In genomic region chr1:100883963-100884362, GRCh38 we compare ENCODE assay signal across 15 cellular contexts. TPM values are rescaled to one million over a fixed set of nuclear protein-coding genes. Genes with fewer than 3 reads are reported as not detected.
A peak's percentile ranks its signal among the peaks of the same experiment; 100 is the strongest.
DNase-seq lines count a peak whose midpoint lies in the region; ATAC-seq, FAIRE-seq and TF ChIP-seq lines count a peak whose summit lies in the region.
"Had no signal": no experiment of that assay in that cellular context is flagged by ENCODE, and none has a peak within 500 bp of the region (broad histone marks: within the 10 kb centered on the region; RNA-seq: fewer than 3 reads in every experiment).

No MANE protein-coding gene starts in this region.

- H3K79me2 ChIP-seq in astrocyte (ENCODE audit: insufficient read depth, low read length) (no peaks in the 10 kb centered on the region), HepG2 (ENCODE audit: insufficient read depth, low read length) (no peaks in the 10 kb centered on the region)

- POLR2A ChIA-PET in BJ (lab: Charles Lee) (no interaction called here), HepG2 (lab: Yijun Ruan, JAX) (interaction anchor here (1.1 kb wide), 1 partner anchor 11 kb away, joined by 14 read pairs; the partner anchor contains the start of genes EXTL2 and SLC30A7)

- TF ChIP-seq POLR2A in HepG2 (IDR thresholded peaks at IDR 0.05; ENCODE audit: insufficient read depth in 1 of 2, low read depth in 2 of 2, low read length in 2 of 2): no peak

- H3K27ac ChIP-seq in astrocyte (ENCODE audit: low read depth, low read length) (no peak overlapping the region), HepG2 (ENCODE audit: extremely low read length, insufficient read depth, low read length) (no peak overlapping the region)
- H3K27ac ChIP-seq: body of pancreas, transverse colon had no signal

- TF ChIP-seq EP300 in HepG2 (IDR thresholded peaks at IDR 0.05; ENCODE audit: low read depth in 2 of 2, low read length in 2 of 2): no peak
- no peak for TF ChIP-seq EP300 in HepG2 (CRISPR knock-in tag; IDR thresholded peaks at IDR 0.05; ENCODE audit: borderline replicate concordance)

- H3K36me3 Mint-ChIP-seq in astrocyte (ENCODE audit: low read depth, unreplicated experiment): peaks cover 5% of the 10 kb centered on the region

- peaks cover 5% of the 10 kb centered on the region for H4K20me1 ChIP-seq in astrocyte (ENCODE audit: insufficient read depth, low read length)
- H4K20me1 ChIP-seq in HepG2 (ENCODE audit: insufficient read depth, low read length): no peaks in the 10 kb centered on the region

- H3K27me3 ChIP-seq in BJ (ENCODE audit: control insufficient read depth, insufficient read depth, low read length) (no peaks in the 10 kb centered on the region), astrocyte (ENCODE audit: insufficient read depth, low read length) (no peaks in the 10 kb centered on the region), HepG2 (ENCODE audit: control insufficient read depth in 1 of 2, insufficient read depth in 2 of 2, low read length in 2 of 2) (no peaks in the 10 kb centered on the region)
- H3K27me3 ChIP-seq: body of pancreas, transverse colon had no signal

- no peaks in the 10 kb centered on the region for H3K36me3 ChIP-seq in BJ (ENCODE audit: control insufficient read depth, insufficient read depth, low read length)
- no peaks in the 10 kb centered on the region for H3K36me3 ChIP-seq in astrocyte (ENCODE audit: insufficient read depth, low read length)
- H3K36me3 ChIP-seq in HepG2 (replicated peaks in 1 of 2; ENCODE audit: control insufficient read depth in 1 of 2, insufficient read depth in 2 of 2, low read length in 2 of 2): 0 out of 5 replicates have a peak, but pooled peaks cover 0 to 4% of the 10 kb centered on the region in 2 experiments
- H3K36me3 ChIP-seq: transverse colon had no signal

- TF ChIP-seq CTCF in BJ (IDR thresholded peaks at IDR 0.05; ENCODE audit: insufficient read depth, low read depth, low read length) (0 out of 2 replicates have a peak, but pooled peaks have one; percentile 11), LNCAP (IDR thresholded peaks at IDR 0.05) (peak; percentile 34; the same call in 1 of the 2 replicates), astrocyte (IDR thresholded peaks at IDR 0.05; ENCODE audit: insufficient read depth, low read depth, low read length) (peak; percentile 27), HepG2 (CRISPR knock-in tag; IDR thresholded peaks at IDR 0.05) (no peak)

- no peak overlapping the region for H3K4me3 Mint-ChIP-seq in astrocyte (ENCODE audit: unreplicated experiment)
- H3K4me3 Mint-ChIP-seq: activated CD8-positive, alpha-beta T cell treated with anti-CD3 and anti-CD28 coated beads for 36 hours; natural killer cell had no signal

- H3K4me1 ChIP-seq in astrocyte (ENCODE audit: insufficient read depth, low read length) (peaks cover 4% of the 10 kb centered on the region), HepG2 (ENCODE audit: insufficient read depth, low read length) (peaks cover 17% of the 10 kb centered on the region)
- H3K4me1 ChIP-seq: transverse colon had no signal

- intact Hi-C loops in HepG2 (cut with micrococcal nuclease; ENCODE audit: unreplicated experiment): no loop called here

- WGBS in HepG2 (ENCODE audit: low lambda C conversion rate): 32% methylated on average over 4 of the region's 4 CpGs

- H3K27me3 Mint-ChIP-seq in astrocyte (ENCODE audit: low read depth, unreplicated experiment): no peaks in the 10 kb centered on the region
- H3K27me3 Mint-ChIP-seq: activated CD8-positive, alpha-beta T cell treated with anti-CD3 and anti-CD28 coated beads for 36 hours had no signal

- no peak overlapping the region for H3K9ac ChIP-seq in astrocyte (ENCODE audit: low read length)
- H3K9ac ChIP-seq in HepG2 (ENCODE audit: insufficient read depth, low read depth, low read length): peak overlapping the region; percentile 4; the same call in 1 of the 2 replicates

- FAIRE-seq in astrocyte (lab: Jason Lieb, UNC) (peak; percentile 71), HepG2 (lab: Jason Lieb, UNC) (no peak)

- H3K9me3 ChIP-seq in astrocyte (ENCODE audit: insufficient read depth, low read depth, low read length): no peaks in the 10 kb centered on the region
- H3K9me3 ChIP-seq in HepG2 (ENCODE audit: low read length): peaks cover under 1% of the 10 kb centered on the region; the same call in 1 of the 2 replicates
- H3K9me3 ChIP-seq: body of pancreas, transverse colon had no signal

- DNase-seq in BJ (ENCODE audit: low read depth) (no peak), astrocyte (ENCODE audit: low read depth) (peak; percentile 58), HepG2 (ENCODE audit: low spot score) (peak; percentile 28), ureter (ENCODE audit: low spot score) (no peak)
- no peak for DNase-seq in stimulated activated CD4-positive, alpha-beta T cell treated with anti-CD3 and anti-CD28 coated beads, Interleukin-15, amount 100 ng/mL, for 24 hours
- DNase-seq: activated CD8-positive, alpha-beta T cell treated with anti-CD3 and anti-CD28 coated beads for 36 hours; hippocampal formation; MM.1S; natural killer cell; transverse colon had no signal

- no peak overlapping the region for H2AFZ ChIP-seq in astrocyte (ENCODE audit: low read depth, low read length)
- H2AFZ ChIP-seq in HepG2 (ENCODE audit: low read length): no peak overlapping the region

- H3K4me3 ChIP-seq in BJ (ENCODE audit: low read depth, low read length) (no peak overlapping the region), astrocyte (ENCODE audit: insufficient read depth, low read depth, low read length) (no peak overlapping the region), HepG2 (replicated peaks in 1 of 3; ENCODE audit: insufficient read depth in 1 of 3, low read depth in 2 of 3, low read length in 3 of 3) (no peak overlapping the region)
- H3K4me3 ChIP-seq: body of pancreas, transverse colon had no signal

- no peaks in the 10 kb centered on the region for H3K9me3 Mint-ChIP-seq in astrocyte (ENCODE audit: unreplicated experiment)
- H3K9me3 Mint-ChIP-seq: natural killer cell had no signal

- CTCF ChIA-PET in BJ (lab: Yijun Ruan, JAX): interaction anchor here (1.0 to 7.5 kb wide), 3 partner anchors 10 to 405 kb away, joined by 3 to 40 read pairs (median 4); partner anchors contain the start of gene EXTL2
- CTCF ChIA-PET in HepG2 (lab: Yijun Ruan, JAX; ENCODE audit: low intra/inter-chr PET ratio, low total read pairs): no interaction called here

- BruUV-seq in HepG2 (replicated peaks; lab: Mats Ljungman, UMichigan): no TSS peak

- TF ChIP-seq RAD21 in HepG2 (CRISPR knock-in tag; IDR thresholded peaks at IDR 0.05): no peak

- H3K4me1 Mint-ChIP-seq in astrocyte (ENCODE audit: low read depth, unreplicated experiment): peaks cover 11% of the 10 kb centered on the region
- H3K4me1 Mint-ChIP-seq: natural killer cell had no signal

- ATAC-seq in HepG2: peak; percentile 87
- no peak for ATAC-seq in GM18498 (IDR thresholded peaks at IDR 0.05; ENCODE audit: unreplicated experiment)
- ATAC-seq in HG03095 (IDR thresholded peaks at IDR 0.05; ENCODE audit: unreplicated experiment): no peak
- ATAC-seq: activated CD8-positive, alpha-beta T cell treated with anti-CD3 and anti-CD28 coated beads for 36 hours; body of pancreas; natural killer cell; Right ventricle myocardium inferior had no signal

- peak overlapping the region; percentile 32 for H3K4me2 ChIP-seq in astrocyte (ENCODE audit: low read length)
- no peak overlapping the region; the same call in 1 of the 2 replicates for H3K4me2 ChIP-seq in HepG2 (ENCODE audit: low read depth, low read length)

- in situ Hi-C loops in HepG2 (cut with HindIII; ENCODE audit: extremely low pct_ligation_motif_present, low pct_unique_long_range_greater_than_20kb): no loop called here

- no peak overlapping the region for H3K27ac Mint-ChIP-seq in astrocyte (ENCODE audit: unreplicated experiment)
- H3K27ac Mint-ChIP-seq: activated CD8-positive, alpha-beta T cell treated with anti-CD3 and anti-CD28 coated beads for 36 hours; natural killer cell had no signal

RNA-seq across cellular contexts. Expression of gene EXTL2, which starts 10.7 kb away (rescaled TPM):
- polyA plus RNA-seq in BJ (2011; rRNA removed) (13.7 and 23.5 TPM in 2 replicates), HepG2 (2011; rRNA removed) (16.0 and 22.0 TPM in 2 replicates)
- 4.1 and 4.2 TPM in 2 replicates for polyA minus RNA-seq in BJ (2011; rRNA and poly(A)+ RNA removed)
- total RNA-seq in astrocyte (36.2 and 41.9 TPM in 2 replicates), HepG2 (2016; rRNA removed; fragmentation: Illumina TruSeq; extraction: Trizol) (18.8 and 23.5 TPM in 2 replicates), ureter (22.1 TPM)
- 2.2 and 2.6 TPM in 2 replicates for total RNA-seq in HepG2 (2016; cell fraction: cytosol; rRNA removed; fragmentation: Illumina TruSeq; extraction: Trizol; ENCODE audit: low read depth)
- 18.7 and 25.4 TPM in 2 replicates for total RNA-seq in HepG2 (2016; cell fraction: insoluble cytoplasmic fraction; rRNA removed; fragmentation: Illumina TruSeq; extraction: Trizol)
- total RNA-seq in HepG2 (2016; cell fraction: membrane; rRNA removed; fragmentation: Illumina TruSeq; extraction: Trizol): 10.3 and 10.4 TPM in 2 replicates
- total RNA-seq in HepG2 (2016; cell fraction: nucleus; rRNA removed; fragmentation: Illumina TruSeq; extraction: Trizol): 33.3 and 34.8 TPM in 2 replicates
- 6.5 and 12.0 TPM in 2 replicates for polyA plus RNA-seq in HepG2 (2011; cell fraction: cytosol; rRNA removed)
- polyA plus RNA-seq in HepG2 (2011; cell fraction: nucleus; rRNA removed): 13.3 and 16.1 TPM in 2 replicates
- 12.7 and 13.2 TPM in 2 replicates for polyA plus RNA-seq in HepG2 (2012)
- polyA plus RNA-seq in HepG2 (2016; cell fraction: cytosol; fragmentation: Illumina TruSeq; extraction: Trizol; ENCODE audit: low read depth): 2.0 and 2.8 TPM in 2 replicates
- 12.7 and 16.6 TPM in 2 replicates for polyA plus RNA-seq in HepG2 (2016; cell fraction: insoluble cytoplasmic fraction; fragmentation: Illumina TruSeq; extraction: Trizol; ENCODE audit: low read depth)
- 6.5 and 6.9 TPM in 2 replicates for polyA plus RNA-seq in HepG2 (2016; cell fraction: membrane; fragmentation: Illumina TruSeq; extraction: Trizol; ENCODE audit: low read depth)
- 37.2 and 44.6 TPM in 2 replicates for polyA plus RNA-seq in HepG2 (2016; cell fraction: nucleus; fragmentation: Illumina TruSeq; extraction: Trizol; ENCODE audit: insufficient read depth, low read depth)
- polyA minus RNA-seq in HepG2 (2011; rRNA and poly(A)+ RNA removed; ENCODE audit: low replicate concordance): 5.6 TPM in 2 replicates
- 7.3 and 9.6 TPM in 2 replicates for polyA minus RNA-seq in HepG2 (2011; cell fraction: cytosol; rRNA and poly(A)+ RNA removed)
- 39.4 and 47.2 TPM in 2 replicates for polyA minus RNA-seq in HepG2 (2011; cell fraction: nucleus; rRNA and poly(A)+ RNA removed)

RNA-seq across cellular contexts. Expression of gene SLC30A7, which starts 11.9 kb away (rescaled TPM):
- polyA plus RNA-seq in BJ (2011; rRNA removed) (4.6 and 8.1 TPM in 2 replicates), HepG2 (2011; rRNA removed) (8.3 and 8.9 TPM in 2 replicates)
- 13.7 and 26.2 TPM in 2 replicates for polyA minus RNA-seq in BJ (2011; rRNA and poly(A)+ RNA removed)
- total RNA-seq in astrocyte (56.6 and 60.0 TPM in 2 replicates), HepG2 (2016; rRNA removed; fragmentation: Illumina TruSeq; extraction: Trizol) (27.4 and 40.8 TPM in 2 replicates), ureter (38.8 TPM)
- total RNA-seq in HepG2 (2016; cell fraction: cytosol; rRNA removed; fragmentation: Illumina TruSeq; extraction: Trizol; ENCODE audit: low read depth): 13.4 and 16.0 TPM in 2 replicates
- total RNA-seq in HepG2 (2016; cell fraction: insoluble cytoplasmic fraction; rRNA removed; fragmentation: Illumina TruSeq; extraction: Trizol): 25.9 and 40.2 TPM in 2 replicates
- 8.9 and 10.3 TPM in 2 replicates for total RNA-seq in HepG2 (2016; cell fraction: membrane; rRNA removed; fragmentation: Illumina TruSeq; extraction: Trizol)
- 46.2 and 56.7 TPM in 2 replicates for total RNA-seq in HepG2 (2016; cell fraction: nucleus; rRNA removed; fragmentation: Illumina TruSeq; extraction: Trizol)
- 3.4 and 6.7 TPM in 2 replicates for polyA plus RNA-seq in HepG2 (2011; cell fraction: cytosol; rRNA removed)
- 6.1 and 9.3 TPM in 2 replicates for polyA plus RNA-seq in HepG2 (2011; cell fraction: nucleus; rRNA removed)
- polyA plus RNA-seq in HepG2 (2012): 6.4 and 6.7 TPM in 2 replicates
- 0.55 and 0.59 TPM in 2 replicates for polyA plus RNA-seq in HepG2 (2016; cell fraction: cytosol; fragmentation: Illumina TruSeq; extraction: Trizol; ENCODE audit: low read depth)
- polyA plus RNA-seq in HepG2 (2016; cell fraction: insoluble cytoplasmic fraction; fragmentation: Illumina TruSeq; extraction: Trizol; ENCODE audit: low read depth): 8.2 and 8.3 TPM in 2 replicates
- 1.1 and 1.5 TPM in 2 replicates for polyA plus RNA-seq in HepG2 (2016; cell fraction: membrane; fragmentation: Illumina TruSeq; extraction: Trizol; ENCODE audit: low read depth)
- polyA plus RNA-seq in HepG2 (2016; cell fraction: nucleus; fragmentation: Illumina TruSeq; extraction: Trizol; ENCODE audit: insufficient read depth, low read depth): 22.6 and 23.4 TPM in 2 replicates
- 19.9 and 29.7 TPM in 2 replicates for polyA minus RNA-seq in HepG2 (2011; rRNA and poly(A)+ RNA removed; ENCODE audit: low replicate concordance)
- 16.4 and 22.7 TPM in 2 replicates for polyA minus RNA-seq in HepG2 (2011; cell fraction: cytosol; rRNA and poly(A)+ RNA removed)
- polyA minus RNA-seq in HepG2 (2011; cell fraction: nucleus; rRNA and poly(A)+ RNA removed): 19.2 and 20.5 TPM in 2 replicates

Comparison
In these comparisons a context has a peak if more than half of its experiments do, and no peak if none do; other contexts are left out.
1. DNase-seq: peak in astrocyte (single experiment) and HepG2 (single experiment); none in BJ (single experiment), stimulated activated CD4-positive, alpha-beta T cell treated with anti-CD3 and anti-CD28 coated beads, Interleukin-15, amount 100 ng/mL, for 24 hours (single experiment) and ureter (single experiment).